8 cellular contexts compared by ENCODE assay signal in genomic region chrX:57910287-57910912, GRCh38. TPM values are rescaled to one million over a fixed set of nuclear protein-coding genes. Genes with fewer than 3 reads are reported as not detected.
DNase-seq lines count a peak whose midpoint lies in the region; ATAC-seq, FAIRE-seq and TF ChIP-seq lines count a peak whose summit lies in the region.
"Not testable (repeated sequence)": the region's sequence is repeated elsewhere in the genome, so short reads cannot be mapped to it uniquely, and the experiment has no call there.
"Had no signal": no experiment of that assay in that cellular context is flagged by ENCODE, and none has a peak within 500 bp of the region (broad histone marks: within the 10 kb centered on the region; RNA-seq: fewer than 3 reads in every experiment).

TSS of gene ZXDA (minus strand) at chrX:57910458. CDS start at chrX:57910420, 38 bp downstream.

- H3K4me3 ChIP-seq in HUES6 (ENCODE audit: low read depth, low read length) = peak within 1 kb of the TSS; percentile 58
- peak within 1 kb of the TSS; percentile 43 for H3K4me3 ChIP-seq in bronchial epithelial cell (ENCODE audit: low read depth, low read length)
- peak within 1 kb of the TSS; percentile 47 to 55 for H3K4me3 ChIP-seq in right atrium auricular region
- H3K4me3 ChIP-seq in parathyroid adenoma (ENCODE audit: low read depth, low read length) = peak within 1 kb of the TSS; percentile 49

- H2AFZ ChIP-seq in parathyroid adenoma = peak within 1 kb of the TSS; percentile 83

- ATAC-seq in GM18858 (IDR thresholded peaks at IDR 0.05; ENCODE audit: unreplicated experiment) (peak; percentile 66), T-helper 17 cell (peak; percentile 78)

- not testable (repeated sequence) for FAIRE-seq in bronchial epithelial cell (lab: Jason Lieb, UNC)

- H3K27me3 Mint-ChIP-seq in HFFc6 (ENCODE audit: insufficient read depth); T-helper 17 cell: not testable (repeated sequence)

- H3K4me1 Mint-ChIP-seq in HFFc6 (ENCODE audit: low read depth) = peaks cover 36% of the 10 kb centered on the region
- H3K4me1 Mint-ChIP-seq in T-helper 17 cell = peaks cover 11% of the 10 kb centered on the region

- TF ChIP-seq CTCF in HFFc6 (IDR thresholded peaks at IDR 0.05); bronchial epithelial cell (IDR thresholded peaks at IDR 0.05; ENCODE audit: insufficient read depth, low read length, severe bottlenecking); right atrium auricular region (IDR thresholded peaks at IDR 0.05); parathyroid adenoma (IDR thresholded peaks at IDR 0.05): not testable (repeated sequence)

- not testable (repeated sequence) for H3K9me3 ChIP-seq in HUES6 (ENCODE audit: control insufficient read depth, insufficient read depth, low read depth, low read length); T-helper 17 cell (ENCODE audit: control insufficient read depth, low read length, poor library complexity, severe bottlenecking); right atrium auricular region; parathyroid adenoma (ENCODE audit: control insufficient read depth, low read length)

- H3K36me3 Mint-ChIP-seq in HFFc6 (ENCODE audit: low read depth); T-helper 17 cell (ENCODE audit: low read depth): not testable (repeated sequence)

- not testable (repeated sequence) for H3K36me3 ChIP-seq in HUES6 (ENCODE audit: control insufficient read depth, insufficient read depth, low read length); bronchial epithelial cell (ENCODE audit: control insufficient read depth, insufficient read depth, low read length); right atrium auricular region; parathyroid adenoma (ENCODE audit: control insufficient read depth, insufficient read depth, low read length)

- not testable (repeated sequence) for H3K79me2 ChIP-seq in parathyroid adenoma

- H3K27me3 ChIP-seq in HUES6 (ENCODE audit: control insufficient read depth, insufficient read depth, low read length); bronchial epithelial cell (ENCODE audit: control insufficient read depth, insufficient read depth, low read length); right atrium auricular region; parathyroid adenoma (ENCODE audit: control insufficient read depth, insufficient read depth, low read length): not testable (repeated sequence)

- H3K4me2 ChIP-seq in parathyroid adenoma (ENCODE audit: low read length) = peak within 1 kb of the TSS; percentile 61

- peak within 1 kb of the TSS; percentile 70 for H3K27ac Mint-ChIP-seq in HFFc6
- peak within 1 kb of the TSS; percentile 85 for H3K27ac Mint-ChIP-seq in T-helper 17 cell

- H3K9me3 Mint-ChIP-seq in HFFc6 = not testable (repeated sequence)

- not testable (repeated sequence) for H3K4me1 ChIP-seq in HUES6 (ENCODE audit: control insufficient read depth, insufficient read depth, low read length); parathyroid adenoma
- H3K4me1 ChIP-seq in right atrium auricular region = peaks cover 0 to 26% of the 10 kb centered on the region in 2 donors

- H3K27ac ChIP-seq in HUES6 (ENCODE audit: low read depth, low read length) = not testable (repeated sequence)
- peak within 1 kb of the TSS; percentile 87 to 91 for H3K27ac ChIP-seq in right atrium auricular region
- H3K27ac ChIP-seq in parathyroid adenoma = peak within 1 kb of the TSS; percentile 87

- H3K4me3 Mint-ChIP-seq in HFFc6 (peak within 1 kb of the TSS; percentile 82), T-helper 17 cell (peak within 1 kb of the TSS; percentile 76)

- not testable (repeated sequence) for DNase-seq in HFFc6; T-helper 17 cell; right atrium auricular region (ENCODE audit: low spot score)
- peak; percentile 74 for DNase-seq in bronchial epithelial cell (ENCODE audit: low read depth)

- H3K9ac ChIP-seq in HUES6 (ENCODE audit: low read length) = peak within 1 kb of the TSS; percentile 78
- H3K9ac ChIP-seq in parathyroid adenoma = not testable (repeated sequence)

RNA-seq across cellular contexts. Expression of gene ZXDA, which starts in this region (rescaled TPM):
- 1 to 10 TPM; 2.3 to 3.5 (median 3.2) TPM for total RNA-seq in HFFc6 (2021; fragmentation: NEBNext Ultra II Directional; extraction: Animal tissue kit (Norgen Biotek cat#: 25700))
- total RNA-seq in T-helper 17 cell = 10 to 100 TPM; 16.9 to 19.2 TPM
- 7.7 and 8.4 TPM in 2 replicates for total RNA-seq in bronchial epithelial cell
- 1 to 10 TPM; 5.1 to 5.3 TPM for total RNA-seq in right atrium auricular region
- total RNA-seq: osteocyte had no signal
